ENCODE assay signal across 23 cellular contexts in the genomic region with DNA sequence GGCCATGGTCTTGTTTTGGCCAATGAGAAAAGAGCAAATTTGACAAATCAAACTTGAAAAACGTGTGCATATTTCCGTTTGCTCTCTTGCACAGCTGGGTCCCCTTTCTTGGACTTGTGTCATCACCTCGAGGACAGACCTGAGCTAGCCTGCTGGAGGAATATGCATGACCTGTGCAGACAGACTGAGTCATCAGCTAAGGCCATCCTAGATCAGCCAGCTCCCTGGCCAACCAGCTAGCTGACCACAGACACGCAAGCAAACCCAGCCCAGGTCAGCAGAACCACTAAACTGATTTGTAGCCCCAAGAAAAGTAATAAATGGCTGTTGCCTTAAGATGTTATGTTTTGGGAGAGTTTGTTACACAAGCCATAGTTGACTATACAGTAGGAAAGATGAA.
"Had no signal": no experiment of that assay in that cellular context is flagged by ENCODE, and none has a peak within 500 bp of the region (broad histone marks: within the 10 kb centered on the region; RNA-seq: fewer than 3 reads in every experiment).

No MANE protein-coding gene starts in this region.

- H3K4me2 ChIP-seq: neural progenitor cell had no signal

- H3K9ac ChIP-seq: neural progenitor cell had no signal

- ATAC-seq: activated T-cell treated with anti-CD3 and anti-CD28 coated beads, Interleukin-2, amount 50 U/mL, for 72 hours; heart right ventricle; left lobe of liver; naive thymus-derived CD8-positive, alpha-beta T cell; stimulated activated naive CD8-positive, alpha-beta T cell treated with anti-CD3 and anti-CD28 coated beads, Interleukin-15, Interleukin-2, amounts not matched to agents 100 U/mL and 50 U/mL, for 24 hours; T-helper 17 cell; upper lobe of right lung had no signal

- H3K9me3 ChIP-seq: heart right ventricle, thyroid gland, upper lobe of right lung had no signal

- H3K4me1 ChIP-seq: neural progenitor cell, upper lobe of right lung had no signal

- DNase-seq: activated CD4-positive, alpha-beta memory T cell treated with anti-CD3 and anti-CD28 coated beads, Interleukin-2, amount 10 ng/mL, durations not matched to agents 7 days and 5 days; activated CD4-positive, alpha-beta T cell treated with anti-CD3 and anti-CD28 coated beads, Interleukin-2, amount 10 ng/mL, durations not matched to agents 24 days and 14 days; activated CD4-positive, CD25-positive, alpha-beta regulatory T cell; activated effector memory CD4-positive, alpha-beta T cell treated with Interleukin-2 at 50 U/mL for 16 hours; activated naive CD4-positive, alpha-beta T cell treated with anti-CD3 and anti-CD28 coated beads for 36 hours; activated naive CD8-positive, alpha-beta T cell treated with anti-CD3 and anti-CD28 coated beads, Interleukin-2, amount 10 ng/mL, durations not matched to agents 7 days and 5 days; activated T-cell treated with anti-CD3 and anti-CD28 coated beads, Interleukin-2, amount 50 U/mL, for 72 hours; amniotic stem cell; cerebellar nuclear complex; endodermal cell; heart right ventricle; kidney; naive thymus-derived CD8-positive, alpha-beta T cell; stimulated activated CD4-positive, alpha-beta T cell treated with anti-CD3 and anti-CD28 coated beads, Interleukin-4, amount 100 ng/mL, for 4 hours; stimulated activated naive CD8-positive, alpha-beta T cell treated with anti-CD3 and anti-CD28 coated beads, Interleukin-15, Interleukin-2, amounts not matched to agents 100 U/mL and 50 U/mL, for 24 hours; T-helper 17 cell; thyroid gland; upper lobe of right lung had no signal

- H3K27ac Mint-ChIP-seq: activated CD4-positive, alpha-beta memory T cell treated with anti-CD3 and anti-CD28 coated beads, Interleukin-2, amount 10 ng/mL, durations not matched to agents 7 days and 5 days; activated CD4-positive, alpha-beta T cell treated with anti-CD3 and anti-CD28 coated beads, Interleukin-2, amount 10 ng/mL, durations not matched to agents 24 days and 14 days; activated naive CD4-positive, alpha-beta T cell treated with anti-CD3 and anti-CD28 coated beads for 36 hours; activated naive CD8-positive, alpha-beta T cell treated with anti-CD3 and anti-CD28 coated beads, Interleukin-2, amount 10 ng/mL, durations not matched to agents 7 days and 5 days; activated T-cell treated with anti-CD3 and anti-CD28 coated beads, Interleukin-2, amount 50 U/mL, for 72 hours; endodermal cell; naive thymus-derived CD8-positive, alpha-beta T cell; neural progenitor cell; progenitor cell of endocrine pancreas; T-helper 17 cell had no signal

- H3K4me1 Mint-ChIP-seq: activated naive CD8-positive, alpha-beta T cell treated with anti-CD3 and anti-CD28 coated beads, Interleukin-2, amount 10 ng/mL, durations not matched to agents 7 days and 5 days; naive thymus-derived CD8-positive, alpha-beta T cell; T-helper 17 cell had no signal

- H3K36me3 ChIP-seq: heart right ventricle, neural progenitor cell, thyroid gland, upper lobe of right lung had no signal

- H3K4me3 ChIP-seq: coronary artery, heart right ventricle, lung, neural progenitor cell, thyroid gland, upper lobe of right lung had no signal

- H2AFZ ChIP-seq: neural progenitor cell had no signal

- H3K4me3 Mint-ChIP-seq: activated CD4-positive, alpha-beta memory T cell treated with anti-CD3 and anti-CD28 coated beads, Interleukin-2, amount 10 ng/mL, durations not matched to agents 7 days and 5 days; activated CD4-positive, alpha-beta T cell treated with anti-CD3 and anti-CD28 coated beads, Interleukin-2, amount 10 ng/mL, durations not matched to agents 24 days and 14 days; activated naive CD4-positive, alpha-beta T cell treated with anti-CD3 and anti-CD28 coated beads for 36 hours; activated naive CD8-positive, alpha-beta T cell treated with anti-CD3 and anti-CD28 coated beads, Interleukin-2, amount 10 ng/mL, durations not matched to agents 7 days and 5 days; activated T-cell treated with anti-CD3 and anti-CD28 coated beads, Interleukin-2, amount 50 U/mL, for 72 hours; endodermal cell; naive thymus-derived CD8-positive, alpha-beta T cell; neural progenitor cell; T-helper 17 cell had no signal

- H3K27me3 ChIP-seq: heart right ventricle, neural progenitor cell, thyroid gland, upper lobe of right lung had no signal

- H3K9me3 Mint-ChIP-seq: activated CD4-positive, alpha-beta memory T cell treated with anti-CD3 and anti-CD28 coated beads, Interleukin-2, amount 10 ng/mL, durations not matched to agents 7 days and 5 days; activated naive CD4-positive, alpha-beta T cell treated with anti-CD3 and anti-CD28 coated beads for 36 hours; activated naive CD8-positive, alpha-beta T cell treated with anti-CD3 and anti-CD28 coated beads, Interleukin-2, amount 10 ng/mL, durations not matched to agents 7 days and 5 days; endodermal cell; neural progenitor cell had no signal

- H3K27me3 Mint-ChIP-seq: activated CD4-positive, alpha-beta memory T cell treated with anti-CD3 and anti-CD28 coated beads, Interleukin-2, amount 10 ng/mL, durations not matched to agents 7 days and 5 days; activated CD4-positive, alpha-beta T cell treated with anti-CD3 and anti-CD28 coated beads, Interleukin-2, amount 10 ng/mL, durations not matched to agents 24 days and 14 days; activated naive CD8-positive, alpha-beta T cell treated with anti-CD3 and anti-CD28 coated beads, Interleukin-2, amount 10 ng/mL, durations not matched to agents 7 days and 5 days had no signal

- H3K27ac ChIP-seq: coronary artery, heart right ventricle, neural progenitor cell, thyroid gland, upper lobe of right lung had no signal

- H3K36me3 Mint-ChIP-seq: activated naive CD8-positive, alpha-beta T cell treated with anti-CD3 and anti-CD28 coated beads, Interleukin-2, amount 10 ng/mL, durations not matched to agents 7 days and 5 days; naive thymus-derived CD8-positive, alpha-beta T cell had no signal
